Comparison of ENCODE assay signal across 1 cellular context in the genomic region with DNA sequence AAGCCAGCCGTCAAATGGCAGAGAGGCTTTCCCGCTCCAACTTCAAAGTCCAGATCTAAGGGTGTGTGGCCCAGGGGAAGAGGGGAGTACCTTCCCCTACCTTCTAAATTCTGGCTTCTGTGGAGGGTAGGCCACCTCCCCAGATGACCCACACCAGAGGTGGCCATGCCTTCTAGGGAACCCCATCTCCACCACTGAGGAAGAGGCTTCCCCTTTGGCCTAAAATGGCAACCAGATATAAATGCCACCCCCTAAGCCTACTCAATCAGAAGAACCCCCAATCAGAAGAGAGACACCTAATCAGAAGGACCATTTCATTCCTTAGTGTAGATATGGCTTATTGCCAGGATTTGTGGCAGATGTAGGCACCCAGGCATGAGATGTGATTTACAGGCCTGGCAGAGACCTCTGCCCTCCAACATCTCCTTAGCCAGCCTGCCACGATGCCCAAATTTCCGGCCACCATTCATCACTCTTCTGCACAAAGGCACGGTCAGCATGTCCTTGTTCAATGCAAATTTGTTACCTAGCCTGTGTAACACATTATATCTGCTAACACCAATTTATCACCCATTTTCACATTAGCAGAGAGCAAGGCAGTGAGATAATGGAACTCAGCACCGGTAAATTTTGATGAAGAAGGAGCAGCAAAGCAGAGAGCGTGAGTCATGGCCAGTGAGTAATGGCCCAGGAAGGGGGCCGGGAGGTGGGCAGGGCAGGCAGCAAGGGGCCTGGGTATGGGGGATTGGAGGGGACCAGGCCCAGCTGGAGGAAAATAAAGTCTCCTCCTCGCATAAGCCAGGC.
TF ChIP-seq lines count a peak whose summit lies in the region.

No MANE protein-coding gene starts in this region.

TF ChIP-seq in WTC11, 78 proteins besides CTCF, POLR2A, EP300 and RAD21 (continued from another document):
- TF ChIP-seq, protein P1, sequence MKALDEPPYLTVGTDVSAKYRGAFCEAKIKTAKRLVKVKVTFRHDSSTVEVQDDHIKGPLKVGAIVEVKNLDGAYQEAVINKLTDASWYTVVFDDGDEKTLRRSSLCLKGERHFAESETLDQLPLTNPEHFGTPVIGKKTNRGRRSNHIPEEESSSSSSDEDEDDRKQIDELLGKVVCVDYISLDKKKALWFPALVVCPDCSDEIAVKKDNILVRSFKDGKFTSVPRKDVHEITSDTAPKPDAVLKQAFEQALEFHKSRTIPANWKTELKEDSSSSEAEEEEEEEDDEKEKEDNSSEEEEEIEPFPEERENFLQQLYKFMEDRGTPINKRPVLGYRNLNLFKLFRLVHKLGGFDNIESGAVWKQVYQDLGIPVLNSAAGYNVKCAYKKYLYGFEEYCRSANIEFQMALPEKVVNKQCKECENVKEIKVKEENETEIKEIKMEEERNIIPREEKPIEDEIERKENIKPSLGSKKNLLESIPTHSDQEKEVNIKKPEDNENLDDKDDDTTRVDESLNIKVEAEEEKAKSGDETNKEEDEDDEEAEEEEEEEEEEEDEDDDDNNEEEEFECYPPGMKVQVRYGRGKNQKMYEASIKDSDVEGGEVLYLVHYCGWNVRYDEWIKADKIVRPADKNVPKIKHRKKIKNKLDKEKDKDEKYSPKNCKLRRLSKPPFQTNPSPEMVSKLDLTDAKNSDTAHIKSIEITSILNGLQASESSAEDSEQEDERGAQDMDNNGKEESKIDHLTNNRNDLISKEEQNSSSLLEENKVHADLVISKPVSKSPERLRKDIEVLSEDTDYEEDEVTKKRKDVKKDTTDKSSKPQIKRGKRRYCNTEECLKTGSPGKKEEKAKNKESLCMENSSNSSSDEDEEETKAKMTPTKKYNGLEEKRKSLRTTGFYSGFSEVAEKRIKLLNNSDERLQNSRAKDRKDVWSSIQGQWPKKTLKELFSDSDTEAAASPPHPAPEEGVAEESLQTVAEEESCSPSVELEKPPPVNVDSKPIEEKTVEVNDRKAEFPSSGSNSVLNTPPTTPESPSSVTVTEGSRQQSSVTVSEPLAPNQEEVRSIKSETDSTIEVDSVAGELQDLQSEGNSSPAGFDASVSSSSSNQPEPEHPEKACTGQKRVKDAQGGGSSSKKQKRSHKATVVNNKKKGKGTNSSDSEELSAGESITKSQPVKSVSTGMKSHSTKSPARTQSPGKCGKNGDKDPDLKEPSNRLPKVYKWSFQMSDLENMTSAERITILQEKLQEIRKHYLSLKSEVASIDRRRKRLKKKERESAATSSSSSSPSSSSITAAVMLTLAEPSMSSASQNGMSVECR (CRISPR knock-in tag; IDR thresholded peaks at IDR 0.05; ENCODE audit: borderline replicate concordance) = no peak
- no peak for TF ChIP-seq RELA (CRISPR knock-in tag; IDR thresholded peaks at IDR 0.05; ENCODE audit: borderline replicate concordance)
- TF ChIP-seq FOXJ3 (CRISPR knock-in tag; IDR thresholded peaks at IDR 0.05; ENCODE audit: borderline replicate concordance) = no peak
- TF ChIP-seq SOX15 (CRISPR knock-in tag; IDR thresholded peaks at IDR 0.05) = no peak
- no peak for TF ChIP-seq ZNF317 (CRISPR knock-in tag; IDR thresholded peaks at IDR 0.05; ENCODE audit: borderline replicate concordance, low read depth)
- no peak for TF ChIP-seq GABPB1 (CRISPR knock-in tag; IDR thresholded peaks at IDR 0.05)
